8 cellular contexts compared by ENCODE assay signal in genomic region chr5:163505475-163506457, GRCh38. TPM values are rescaled to one million over a fixed set of nuclear protein-coding genes. Genes with fewer than 3 reads are reported as not detected.
DNase-seq lines count a peak whose midpoint lies in the region; ATAC-seq and TF ChIP-seq lines count a peak whose summit lies in the region.

Gene MAT2B (plus strand): TSS chr5:163505619. CDS start chr5:163505687, 68 bp downstream.

- 0 to 3% methylated on average over 15 to 20 of the region's 68 CpGs for WGBS in gastroesophageal sphincter (ENCODE audit: low coverage in 1 of 2), 2 donors
- under 1% methylated on average over 55 of the region's 68 CpGs for WGBS in suprapubic skin

- no peaks in the 10 kb centered on the region for H3K27me3 ChIP-seq in gastroesophageal sphincter
- no peaks in the 10 kb centered on the region for H3K27me3 ChIP-seq in suprapubic skin

- ATAC-seq in HG02571 (IDR thresholded peaks at IDR 0.05; ENCODE audit: unreplicated experiment) (peak; percentile 88), gastroesophageal sphincter (peak; percentile 98)

- TF ChIP-seq POLR2A in NB4 (IDR thresholded peaks at IDR 0.05; ENCODE audit: extremely low read depth, insufficient read length) (peak; percentile 90), gastroesophageal sphincter (IDR thresholded peaks at IDR 0.05) (peak; percentile 91 to 94), suprapubic skin (IDR thresholded peaks at IDR 0.05) (peak; percentile 46 to 88)

- H3K9me3 Mint-ChIP-seq in activated naive CD4-positive, alpha-beta T cell treated with anti-CD3 and anti-CD28 coated beads, Interleukin-2, amount 10 ng/mL, durations not matched to agents 7 days and 5 days: no peaks in the 10 kb centered on the region

- CTCF ChIA-PET in GM10248 (lab: Yijun Ruan, JAX): interaction anchor here (0.9 to 3.6 kb wide), 10 partner anchors 11 to 51 kb away, joined by 3 to 19 read pairs (median 4); partner anchors contain the start of genes HMMR and NUDCD2
- CTCF ChIA-PET in activated naive CD4-positive, alpha-beta T cell treated with anti-CD3 and anti-CD28 coated beads, Interleukin-2, amount 10 ng/mL, durations not matched to agents 7 days and 5 days (lab: Charles Lee): interaction anchor here (0.7 to 1.8 kb wide), 3 partner anchors 32 to 341 kb away, joined by 3 to 4 read pairs (median 4); no protein-coding TSS in a partner anchor

- POLR2A ChIA-PET in GM10248 (lab: Yijun Ruan, JAX): interaction anchor here (1.0 kb wide), 3 partner anchors 43 to 46 kb away, joined by 3 to 5 read pairs (median 3); partner anchors contain the start of genes HMMR and NUDCD2

- H3K9me3 ChIP-seq in SK-N-MC (ENCODE audit: low read depth, low read length): no peaks in the 10 kb centered on the region
- H3K9me3 ChIP-seq in gastroesophageal sphincter: no peaks in the 10 kb centered on the region
- H3K9me3 ChIP-seq in suprapubic skin: no peaks in the 10 kb centered on the region

- H3K36me3 ChIP-seq in SK-N-MC (ENCODE audit: insufficient read depth, low read length): 0 out of 2 replicates have a peak, but pooled peaks cover 2% of the 10 kb centered on the region
- H3K36me3 ChIP-seq in gastroesophageal sphincter: no peaks in the 10 kb centered on the region
- no peaks in the 10 kb centered on the region for H3K36me3 ChIP-seq in suprapubic skin

- peaks cover 26% of the 10 kb centered on the region for H3K36me3 Mint-ChIP-seq in activated naive CD4-positive, alpha-beta T cell treated with anti-CD3 and anti-CD28 coated beads, Interleukin-2, amount 10 ng/mL, durations not matched to agents 7 days and 5 days

- peaks cover 0 to 69% (median 17%) of the 10 kb centered on the region in 3 donors for H3K4me1 ChIP-seq in gastroesophageal sphincter
- peaks cover 60% of the 10 kb centered on the region for H3K4me1 ChIP-seq in suprapubic skin

- peak within 1 kb of the TSS; percentile 94 for H3K4me3 Mint-ChIP-seq in activated naive CD4-positive, alpha-beta T cell treated with anti-CD3 and anti-CD28 coated beads, Interleukin-2, amount 10 ng/mL, durations not matched to agents 7 days and 5 days

- H3K27ac ChIP-seq in SK-N-MC (peak within 1 kb of the TSS; percentile 98), gastroesophageal sphincter (peak within 1 kb of the TSS; percentile 86 to 98 (median 97)), suprapubic skin (peak within 1 kb of the TSS; percentile 99)

- TF ChIP-seq EP300 in gastroesophageal sphincter (IDR thresholded peaks at IDR 0.05) (no peak), suprapubic skin (IDR thresholded peaks at IDR 0.05) (no peak)

- peak within 1 kb of the TSS; percentile 99 for H3K27ac Mint-ChIP-seq in activated naive CD4-positive, alpha-beta T cell treated with anti-CD3 and anti-CD28 coated beads, Interleukin-2, amount 10 ng/mL, durations not matched to agents 7 days and 5 days

- H3K9ac ChIP-seq in SK-N-MC (ENCODE audit: insufficient read length): peak within 1 kb of the TSS; percentile 98

- peaks cover 51% of the 10 kb centered on the region for H3K4me1 Mint-ChIP-seq in activated naive CD4-positive, alpha-beta T cell treated with anti-CD3 and anti-CD28 coated beads, Interleukin-2, amount 10 ng/mL, durations not matched to agents 7 days and 5 days

- DNase-seq in GM10248 (ENCODE audit: extremely low spot score): peak; percentile 94
- peak; percentile 96 for DNase-seq in NB4 (ENCODE audit: low read depth)
- DNase-seq in SK-N-MC (ENCODE audit: low read depth, low spot score): no peak
- peak; percentile 96 for DNase-seq in activated naive CD4-positive, alpha-beta T cell treated with anti-CD3 and anti-CD28 coated beads, Interleukin-2, amount 10 ng/mL, durations not matched to agents 7 days and 5 days
- DNase-seq in nucleus accumbens (lab: John Stamatoyannopoulos, UW): peak in 55 of 56 donors; percentile 72 to 97 (median 92)
- DNase-seq in suprapubic skin (ENCODE audit: low spot score in 2 of 2): peak; percentile 97 to 98

- TF ChIP-seq CTCF in GM10248 (IDR thresholded peaks at IDR 0.05; ENCODE audit: control extremely low read depth, extremely low read depth, low read depth, missing control alignments): peak; percentile 69
- TF ChIP-seq CTCF in NB4 (IDR thresholded peaks at IDR 0.05; ENCODE audit: low read depth, low read length): peak; percentile 36
- peak in 3 of 4 experiments; percentile 32 to 72 (median 55) for TF ChIP-seq CTCF in gastroesophageal sphincter (IDR thresholded peaks at IDR 0.05)
- TF ChIP-seq CTCF in suprapubic skin (IDR thresholded peaks at IDR 0.05): peak in 1 of 2 donors; percentile 41

- H3K4me3 ChIP-seq in NB4 (ENCODE audit: low read depth, low read length): peak within 1 kb of the TSS; percentile 97
- H3K4me3 ChIP-seq in SK-N-MC: peak within 1 kb of the TSS; percentile 93
- peak within 1 kb of the TSS; percentile 65 to 79 for H3K4me3 ChIP-seq in gastroesophageal sphincter
- H3K4me3 ChIP-seq in suprapubic skin: peak within 1 kb of the TSS; percentile 85

- no peaks in the 10 kb centered on the region for H3K27me3 Mint-ChIP-seq in activated naive CD4-positive, alpha-beta T cell treated with anti-CD3 and anti-CD28 coated beads, Interleukin-2, amount 10 ng/mL, durations not matched to agents 7 days and 5 days

RNA-seq across cellular contexts. Expression of gene MAT2B, which starts in this region (rescaled TPM):
- total RNA-seq in gastroesophageal sphincter (10 to 100 TPM; 41.4 to 70.5 (median 54.8) TPM), suprapubic skin (10 to 100 TPM; 30.1 to 42.6 (median 33.9) TPM)
